In the genomic region with DNA sequence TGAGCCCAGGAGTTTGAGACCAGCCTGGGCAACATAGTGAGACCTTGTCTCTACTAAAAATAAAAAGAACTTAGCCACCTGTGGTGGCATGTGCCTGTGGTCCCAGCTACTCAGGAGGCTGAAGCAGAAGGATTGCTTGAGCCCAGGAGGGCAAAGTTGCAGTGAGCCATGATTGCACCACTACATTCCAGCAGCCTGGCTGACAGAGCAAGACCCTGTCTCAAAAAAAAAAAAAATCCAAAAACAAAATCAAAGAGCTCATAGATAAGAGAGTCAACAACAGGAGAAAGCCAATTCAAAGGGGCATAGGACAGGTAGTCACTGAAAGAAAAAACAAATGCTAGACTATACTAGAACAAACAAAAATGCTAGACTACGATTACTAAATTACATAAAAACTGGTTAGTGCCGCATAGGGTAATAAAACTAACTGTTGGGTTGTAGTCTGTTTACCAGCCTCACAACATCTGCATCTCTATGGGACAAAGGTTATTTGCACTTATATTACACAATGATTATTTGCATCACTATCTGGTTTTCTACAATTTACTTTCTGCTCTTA, we compare ENCODE assay signal across 1 cellular context.
A peak's percentile ranks its signal among the peaks of the same experiment; 100 is the strongest.
TF ChIP-seq lines count a peak whose summit lies in the region.

No MANE protein-coding gene starts in this region.

TF ChIP-seq in HepG2, 621 proteins besides CTCF, POLR2A, EP300 and RAD21 (continued from another document and continues in another):
- TF ChIP-seq, protein P1, sequence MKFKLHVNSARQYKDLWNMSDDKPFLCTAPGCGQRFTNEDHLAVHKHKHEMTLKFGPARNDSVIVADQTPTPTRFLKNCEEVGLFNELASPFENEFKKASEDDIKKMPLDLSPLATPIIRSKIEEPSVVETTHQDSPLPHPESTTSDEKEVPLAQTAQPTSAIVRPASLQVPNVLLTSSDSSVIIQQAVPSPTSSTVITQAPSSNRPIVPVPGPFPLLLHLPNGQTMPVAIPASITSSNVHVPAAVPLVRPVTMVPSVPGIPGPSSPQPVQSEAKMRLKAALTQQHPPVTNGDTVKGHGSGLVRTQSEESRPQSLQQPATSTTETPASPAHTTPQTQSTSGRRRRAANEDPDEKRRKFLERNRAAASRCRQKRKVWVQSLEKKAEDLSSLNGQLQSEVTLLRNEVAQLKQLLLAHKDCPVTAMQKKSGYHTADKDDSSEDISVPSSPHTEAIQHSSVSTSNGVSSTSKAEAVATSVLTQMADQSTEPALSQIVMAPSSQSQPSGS (CRISPR knock-in tag; IDR thresholded peaks at IDR 0.05), result peak; percentile 65; the same call in 1 of the 2 replicates
- TF ChIP-seq, protein P2, sequence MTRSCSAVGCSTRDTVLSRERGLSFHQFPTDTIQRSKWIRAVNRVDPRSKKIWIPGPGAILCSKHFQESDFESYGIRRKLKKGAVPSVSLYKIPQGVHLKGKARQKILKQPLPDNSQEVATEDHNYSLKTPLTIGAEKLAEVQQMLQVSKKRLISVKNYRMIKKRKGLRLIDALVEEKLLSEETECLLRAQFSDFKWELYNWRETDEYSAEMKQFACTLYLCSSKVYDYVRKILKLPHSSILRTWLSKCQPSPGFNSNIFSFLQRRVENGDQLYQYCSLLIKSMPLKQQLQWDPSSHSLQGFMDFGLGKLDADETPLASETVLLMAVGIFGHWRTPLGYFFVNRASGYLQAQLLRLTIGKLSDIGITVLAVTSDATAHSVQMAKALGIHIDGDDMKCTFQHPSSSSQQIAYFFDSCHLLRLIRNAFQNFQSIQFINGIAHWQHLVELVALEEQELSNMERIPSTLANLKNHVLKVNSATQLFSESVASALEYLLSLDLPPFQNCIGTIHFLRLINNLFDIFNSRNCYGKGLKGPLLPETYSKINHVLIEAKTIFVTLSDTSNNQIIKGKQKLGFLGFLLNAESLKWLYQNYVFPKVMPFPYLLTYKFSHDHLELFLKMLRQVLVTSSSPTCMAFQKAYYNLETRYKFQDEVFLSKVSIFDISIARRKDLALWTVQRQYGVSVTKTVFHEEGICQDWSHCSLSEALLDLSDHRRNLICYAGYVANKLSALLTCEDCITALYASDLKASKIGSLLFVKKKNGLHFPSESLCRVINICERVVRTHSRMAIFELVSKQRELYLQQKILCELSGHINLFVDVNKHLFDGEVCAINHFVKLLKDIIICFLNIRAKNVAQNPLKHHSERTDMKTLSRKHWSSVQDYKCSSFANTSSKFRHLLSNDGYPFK (CRISPR knock-in tag; IDR thresholded peaks at IDR 0.05; ENCODE audit: borderline replicate concordance), result no peak
- TF ChIP-seq IKZF4 (CRISPR knock-in tag; IDR thresholded peaks at IDR 0.05; ENCODE audit: borderline replicate concordance, low read depth, not compliant biosample characterization), result no peak
- TF ChIP-seq HIVEP1 (CRISPR knock-in tag; IDR thresholded peaks at IDR 0.05), result no peak
- no peak for TF ChIP-seq ZNF101 (CRISPR knock-in tag; IDR thresholded peaks at IDR 0.05; ENCODE audit: borderline replicate concordance, low read depth)
- TF ChIP-seq SP4 (CRISPR knock-in tag; IDR thresholded peaks at IDR 0.05), result no peak
- TF ChIP-seq, protein P3, sequence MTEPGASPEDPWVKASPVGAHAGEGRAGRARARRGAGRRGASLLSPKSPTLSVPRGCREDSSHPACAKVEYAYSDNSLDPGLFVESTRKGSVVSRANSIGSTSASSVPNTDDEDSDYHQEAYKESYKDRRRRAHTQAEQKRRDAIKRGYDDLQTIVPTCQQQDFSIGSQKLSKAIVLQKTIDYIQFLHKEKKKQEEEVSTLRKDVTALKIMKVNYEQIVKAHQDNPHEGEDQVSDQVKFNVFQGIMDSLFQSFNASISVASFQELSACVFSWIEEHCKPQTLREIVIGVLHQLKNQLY (CRISPR knock-in tag; IDR thresholded peaks at IDR 0.05), result no peak
- TF ChIP-seq, protein P4, sequence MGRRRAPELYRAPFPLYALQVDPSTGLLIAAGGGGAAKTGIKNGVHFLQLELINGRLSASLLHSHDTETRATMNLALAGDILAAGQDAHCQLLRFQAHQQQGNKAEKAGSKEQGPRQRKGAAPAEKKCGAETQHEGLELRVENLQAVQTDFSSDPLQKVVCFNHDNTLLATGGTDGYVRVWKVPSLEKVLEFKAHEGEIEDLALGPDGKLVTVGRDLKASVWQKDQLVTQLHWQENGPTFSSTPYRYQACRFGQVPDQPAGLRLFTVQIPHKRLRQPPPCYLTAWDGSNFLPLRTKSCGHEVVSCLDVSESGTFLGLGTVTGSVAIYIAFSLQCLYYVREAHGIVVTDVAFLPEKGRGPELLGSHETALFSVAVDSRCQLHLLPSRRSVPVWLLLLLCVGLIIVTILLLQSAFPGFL (CRISPR knock-in tag; IDR thresholded peaks at IDR 0.05), result no peak
- no peak for TF ChIP-seq TBP (CRISPR knock-in tag; IDR thresholded peaks at IDR 0.05)
- TF ChIP-seq PHF5A (CRISPR knock-in tag; IDR thresholded peaks at IDR 0.05; ENCODE audit: low read depth, unreplicated experiment), result no peak
- no peak for TF ChIP-seq ZNF7 (CRISPR knock-in tag; IDR thresholded peaks at IDR 0.05)
- TF ChIP-seq PAWR (CRISPR knock-in tag; IDR thresholded peaks at IDR 0.05; ENCODE audit: borderline replicate concordance), result no peak
- TF ChIP-seq REXO4 (CRISPR knock-in tag; IDR thresholded peaks at IDR 0.05; ENCODE audit: borderline replicate concordance), result no peak
- TF ChIP-seq, protein P5, sequence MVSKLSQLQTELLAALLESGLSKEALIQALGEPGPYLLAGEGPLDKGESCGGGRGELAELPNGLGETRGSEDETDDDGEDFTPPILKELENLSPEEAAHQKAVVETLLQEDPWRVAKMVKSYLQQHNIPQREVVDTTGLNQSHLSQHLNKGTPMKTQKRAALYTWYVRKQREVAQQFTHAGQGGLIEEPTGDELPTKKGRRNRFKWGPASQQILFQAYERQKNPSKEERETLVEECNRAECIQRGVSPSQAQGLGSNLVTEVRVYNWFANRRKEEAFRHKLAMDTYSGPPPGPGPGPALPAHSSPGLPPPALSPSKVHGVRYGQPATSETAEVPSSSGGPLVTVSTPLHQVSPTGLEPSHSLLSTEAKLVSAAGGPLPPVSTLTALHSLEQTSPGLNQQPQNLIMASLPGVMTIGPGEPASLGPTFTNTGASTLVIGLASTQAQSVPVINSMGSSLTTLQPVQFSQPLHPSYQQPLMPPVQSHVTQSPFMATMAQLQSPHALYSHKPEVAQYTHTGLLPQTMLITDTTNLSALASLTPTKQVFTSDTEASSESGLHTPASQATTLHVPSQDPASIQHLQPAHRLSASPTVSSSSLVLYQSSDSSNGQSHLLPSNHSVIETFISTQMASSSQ (IDR thresholded peaks at IDR 0.05; ENCODE audit: low read depth), result no peak; the same call in 1 of the 2 replicates
- TF ChIP-seq, protein P5 (CRISPR knock-in tag; IDR thresholded peaks at IDR 0.05; ENCODE audit: borderline replicate concordance), result peak; percentile 80; the same call in 1 of the 2 replicates
- no peak; the same call in 1 of the 2 replicates for TF ChIP-seq YEATS4 (CRISPR knock-in tag; IDR thresholded peaks at IDR 0.05; ENCODE audit: borderline replicate concordance)
- TF ChIP-seq, protein P6, sequence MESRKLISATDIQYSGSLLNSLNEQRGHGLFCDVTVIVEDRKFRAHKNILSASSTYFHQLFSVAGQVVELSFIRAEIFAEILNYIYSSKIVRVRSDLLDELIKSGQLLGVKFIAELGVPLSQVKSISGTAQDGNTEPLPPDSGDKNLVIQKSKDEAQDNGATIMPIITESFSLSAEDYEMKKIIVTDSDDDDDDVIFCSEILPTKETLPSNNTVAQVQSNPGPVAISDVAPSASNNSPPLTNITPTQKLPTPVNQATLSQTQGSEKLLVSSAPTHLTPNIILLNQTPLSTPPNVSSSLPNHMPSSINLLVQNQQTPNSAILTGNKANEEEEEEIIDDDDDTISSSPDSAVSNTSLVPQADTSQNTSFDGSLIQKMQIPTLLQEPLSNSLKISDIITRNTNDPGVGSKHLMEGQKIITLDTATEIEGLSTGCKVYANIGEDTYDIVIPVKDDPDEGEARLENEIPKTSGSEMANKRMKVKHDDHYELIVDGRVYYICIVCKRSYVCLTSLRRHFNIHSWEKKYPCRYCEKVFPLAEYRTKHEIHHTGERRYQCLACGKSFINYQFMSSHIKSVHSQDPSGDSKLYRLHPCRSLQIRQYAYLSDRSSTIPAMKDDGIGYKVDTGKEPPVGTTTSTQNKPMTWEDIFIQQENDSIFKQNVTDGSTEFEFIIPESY (CRISPR knock-in tag; IDR thresholded peaks at IDR 0.05), result peak; percentile 49; the same call in 1 of the 2 replicates
- no peak for TF ChIP-seq ZBTB42 (CRISPR knock-in tag; IDR thresholded peaks at IDR 0.05)
- no peak for TF ChIP-seq NFIB (CRISPR knock-in tag; IDR thresholded peaks at IDR 0.05; ENCODE audit: borderline replicate concordance)
- TF ChIP-seq, protein P7, sequence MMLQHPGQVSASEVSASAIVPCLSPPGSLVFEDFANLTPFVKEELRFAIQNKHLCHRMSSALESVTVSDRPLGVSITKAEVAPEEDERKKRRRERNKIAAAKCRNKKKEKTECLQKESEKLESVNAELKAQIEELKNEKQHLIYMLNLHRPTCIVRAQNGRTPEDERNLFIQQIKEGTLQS (CRISPR knock-in tag; IDR thresholded peaks at IDR 0.05), result 0 out of 2 replicates have a peak, but pooled peaks have one; percentile 49
- TF ChIP-seq, protein P8, sequence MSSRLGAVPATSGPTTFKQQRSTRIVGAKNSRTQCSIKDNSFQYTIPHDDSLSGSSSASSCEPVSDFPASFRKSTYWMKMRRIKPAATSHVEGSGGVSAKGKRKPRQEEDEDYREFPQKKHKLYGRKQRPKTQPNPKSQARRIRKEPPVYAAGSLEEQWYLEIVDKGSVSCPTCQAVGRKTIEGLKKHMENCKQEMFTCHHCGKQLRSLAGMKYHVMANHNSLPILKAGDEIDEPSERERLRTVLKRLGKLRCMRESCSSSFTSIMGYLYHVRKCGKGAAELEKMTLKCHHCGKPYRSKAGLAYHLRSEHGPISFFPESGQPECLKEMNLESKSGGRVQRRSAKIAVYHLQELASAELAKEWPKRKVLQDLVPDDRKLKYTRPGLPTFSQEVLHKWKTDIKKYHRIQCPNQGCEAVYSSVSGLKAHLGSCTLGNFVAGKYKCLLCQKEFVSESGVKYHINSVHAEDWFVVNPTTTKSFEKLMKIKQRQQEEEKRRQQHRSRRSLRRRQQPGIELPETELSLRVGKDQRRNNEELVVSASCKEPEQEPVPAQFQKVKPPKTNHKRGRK (CRISPR knock-in tag; IDR thresholded peaks at IDR 0.05), result no peak
- no peak for TF ChIP-seq SMAD1 (CRISPR knock-in tag; IDR thresholded peaks at IDR 0.05; ENCODE audit: borderline replicate concordance, low read depth)
- TF ChIP-seq, protein P9, sequence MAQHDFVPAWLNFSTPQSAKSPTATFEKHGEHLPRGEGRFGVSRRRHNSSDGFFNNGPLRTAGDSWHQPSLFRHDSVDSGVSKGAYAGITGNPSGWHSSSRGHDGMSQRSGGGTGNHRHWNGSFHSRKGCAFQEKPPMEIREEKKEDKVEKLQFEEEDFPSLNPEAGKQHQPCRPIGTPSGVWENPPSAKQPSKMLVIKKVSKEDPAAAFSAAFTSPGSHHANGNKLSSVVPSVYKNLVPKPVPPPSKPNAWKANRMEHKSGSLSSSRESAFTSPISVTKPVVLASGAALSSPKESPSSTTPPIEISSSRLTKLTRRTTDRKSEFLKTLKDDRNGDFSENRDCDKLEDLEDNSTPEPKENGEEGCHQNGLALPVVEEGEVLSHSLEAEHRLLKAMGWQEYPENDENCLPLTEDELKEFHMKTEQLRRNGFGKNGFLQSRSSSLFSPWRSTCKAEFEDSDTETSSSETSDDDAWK (CRISPR knock-in tag; IDR thresholded peaks at IDR 0.05), result no peak
- TF ChIP-seq ZNF589 (CRISPR knock-in tag; conservative IDR thresholded peaks at IDR 0.05), result no peak
- TF ChIP-seq ZNF850 (CRISPR knock-in tag; conservative IDR thresholded peaks at IDR 0.05), result no peak
- TF ChIP-seq, protein P10, sequence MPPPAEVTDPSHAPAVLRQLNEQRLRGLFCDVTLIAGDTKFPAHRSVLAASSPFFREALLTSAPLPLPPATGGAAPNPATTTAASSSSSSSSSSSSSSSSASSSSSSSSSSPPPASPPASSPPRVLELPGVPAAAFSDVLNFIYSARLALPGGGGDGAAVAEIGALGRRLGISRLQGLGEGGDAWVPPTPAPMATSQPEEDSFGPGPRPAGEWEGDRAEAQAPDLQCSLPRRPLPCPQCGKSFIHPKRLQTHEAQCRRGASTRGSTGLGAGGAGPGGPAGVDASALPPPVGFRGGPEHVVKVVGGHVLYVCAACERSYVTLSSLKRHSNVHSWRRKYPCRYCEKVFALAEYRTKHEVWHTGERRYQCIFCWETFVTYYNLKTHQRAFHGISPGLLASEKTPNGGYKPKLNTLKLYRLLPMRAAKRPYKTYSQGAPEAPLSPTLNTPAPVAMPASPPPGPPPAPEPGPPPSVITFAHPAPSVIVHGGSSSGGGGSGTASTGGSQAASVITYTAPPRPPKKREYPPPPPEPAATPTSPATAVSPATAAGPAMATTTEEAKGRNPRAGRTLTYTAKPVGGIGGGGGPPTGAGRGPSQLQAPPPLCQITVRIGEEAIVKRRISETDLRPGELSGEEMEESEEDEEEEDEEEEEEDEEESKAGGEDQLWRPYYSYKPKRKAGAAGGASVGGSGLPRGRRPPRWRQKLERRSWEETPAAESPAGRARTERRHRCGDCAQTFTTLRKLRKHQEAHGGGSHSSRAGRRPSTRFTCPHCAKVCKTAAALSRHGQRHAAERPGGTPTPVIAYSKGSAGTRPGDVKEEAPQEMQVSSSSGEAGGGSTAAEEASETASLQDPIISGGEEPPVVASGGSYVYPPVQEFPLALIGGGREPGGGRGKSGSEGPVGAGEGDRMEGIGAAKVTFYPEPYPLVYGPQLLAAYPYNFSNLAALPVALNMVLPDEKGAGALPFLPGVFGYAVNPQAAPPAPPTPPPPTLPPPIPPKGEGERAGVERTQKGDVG (CRISPR knock-in tag; IDR thresholded peaks at IDR 0.05; ENCODE audit: borderline replicate concordance), result no peak
- TF ChIP-seq ZNF816 (CRISPR knock-in tag; IDR thresholded peaks at IDR 0.05; ENCODE audit: borderline replicate concordance), result peak; percentile 86; the same call in 1 of the 2 replicates
- no peak for TF ChIP-seq SRSF4 (IDR thresholded peaks at IDR 0.05; ENCODE audit: low read depth, low read length, poor library complexity, severe bottlenecking)
- TF ChIP-seq CENPT (CRISPR knock-in tag; IDR thresholded peaks at IDR 0.05; ENCODE audit: low read depth), result no peak
- peak; percentile 84; the same call in 1 of the 2 replicates for TF ChIP-seq GATA4 (IDR thresholded peaks at IDR 0.05; ENCODE audit: borderline replicate concordance, low read depth)
- no peak for TF ChIP-seq ZFP62 (CRISPR knock-in tag; IDR thresholded peaks at IDR 0.05)
- TF ChIP-seq NCOA2 (CRISPR knock-in tag; IDR thresholded peaks at IDR 0.05), result peak; percentile 85
- TF ChIP-seq ZNF543 (CRISPR knock-in tag; IDR thresholded peaks at IDR 0.05), result peak; percentile 73; the same call in 1 of the 2 replicates
- no peak for TF ChIP-seq RFXANK (CRISPR knock-in tag; IDR thresholded peaks at IDR 0.05)
